8 cellular contexts compared by ENCODE assay signal in genomic region chr12:62190921-62191746, GRCh38.
DNase-seq lines count a peak whose midpoint lies in the region; ATAC-seq and TF ChIP-seq lines count a peak whose summit lies in the region.

No MANE protein-coding gene starts in this region.

- ATAC-seq in HG02759 (IDR thresholded peaks at IDR 0.05; ENCODE audit: unreplicated experiment): no peak
- ATAC-seq in HG03280 (IDR thresholded peaks at IDR 0.05; ENCODE audit: unreplicated experiment): no peak
- no peak for ATAC-seq in GM18907 (IDR thresholded peaks at IDR 0.05; ENCODE audit: unreplicated experiment)
- no peak for ATAC-seq in HG02852 (IDR thresholded peaks at IDR 0.05; ENCODE audit: unreplicated experiment)

- peak overlapping the region; percentile 51 for H3K4me3 ChIP-seq in H7 (ENCODE audit: insufficient read depth, low read depth, low read length)
- peak overlapping the region; percentile 38 for H3K4me3 ChIP-seq in hepatocyte
- H3K4me3 ChIP-seq in skeletal muscle cell (ENCODE audit: low read depth, low read length): peak overlapping the region; percentile 42

- H2AFZ ChIP-seq in hepatocyte: peak overlapping the region; percentile 37

- H3K27me3 ChIP-seq in H7 (ENCODE audit: control insufficient read depth, insufficient read depth, low read length) (peaks cover 32% of the 10 kb centered on the region), hepatocyte (peaks cover 65% of the 10 kb centered on the region)

- no peaks in the 10 kb centered on the region for H3K9me2 ChIP-seq in hepatocyte (replicated peaks; ENCODE audit: insufficient read depth)

- H4K20me1 ChIP-seq in hepatocyte (ENCODE audit: insufficient read depth, poor library complexity, severe bottlenecking): no peaks in the 10 kb centered on the region

- peak overlapping the region; percentile 71 for H3K4me3 Mint-ChIP-seq in activated naive CD4-positive, alpha-beta T cell treated with anti-CD3 and anti-CD28 coated beads, Interleukin-2, amount 10 ng/mL, durations not matched to agents 7 days and 5 days

- no peaks in the 10 kb centered on the region for H3K9me3 Mint-ChIP-seq in activated naive CD4-positive, alpha-beta T cell treated with anti-CD3 and anti-CD28 coated beads, Interleukin-2, amount 10 ng/mL, durations not matched to agents 7 days and 5 days

- CTCF ChIA-PET in activated naive CD4-positive, alpha-beta T cell treated with anti-CD3 and anti-CD28 coated beads, Interleukin-2, amount 10 ng/mL, durations not matched to agents 7 days and 5 days (lab: Charles Lee): interaction anchor here (0.5 to 1.0 kb wide), 2 partner anchors 185 to 497 kb away, joined by 3 read pairs; no protein-coding TSS in a partner anchor

- 2% methylated on average over 74 of the region's 74 CpGs for WGBS in hepatocyte (ENCODE audit: low lambda C conversion rate, missing lambda C conversion rate)

- H3K4me2 ChIP-seq in hepatocyte: peak overlapping the region; percentile 85

- peaks cover 12% of the 10 kb centered on the region for H3K4me1 ChIP-seq in hepatocyte (ENCODE audit: insufficient read depth)

- H3K36me3 Mint-ChIP-seq in activated naive CD4-positive, alpha-beta T cell treated with anti-CD3 and anti-CD28 coated beads, Interleukin-2, amount 10 ng/mL, durations not matched to agents 7 days and 5 days: peaks cover 1% of the 10 kb centered on the region

- DNase-seq in H7 (peak; percentile 71), hepatocyte (ENCODE audit: low spot score) (peak; percentile 11), skeletal muscle cell (ENCODE audit: low read depth) (no peak)
- DNase-seq in activated naive CD4-positive, alpha-beta T cell treated with anti-CD3 and anti-CD28 coated beads, Interleukin-2, amount 10 ng/mL, durations not matched to agents 7 days and 5 days: peak; percentile 40

- H3K27me3 Mint-ChIP-seq in activated naive CD4-positive, alpha-beta T cell treated with anti-CD3 and anti-CD28 coated beads, Interleukin-2, amount 10 ng/mL, durations not matched to agents 7 days and 5 days: peaks cover 43% of the 10 kb centered on the region

- H3K36me3 ChIP-seq in H7 (replicated peaks; ENCODE audit: control insufficient read depth, insufficient read depth, low read length): no peaks in the 10 kb centered on the region
- H3K36me3 ChIP-seq in hepatocyte (replicated peaks; ENCODE audit: insufficient read depth, low read depth): no peaks in the 10 kb centered on the region

- peaks cover 30% of the 10 kb centered on the region for H3K4me1 Mint-ChIP-seq in activated naive CD4-positive, alpha-beta T cell treated with anti-CD3 and anti-CD28 coated beads, Interleukin-2, amount 10 ng/mL, durations not matched to agents 7 days and 5 days

- no peak for TF ChIP-seq CTCF in hepatocyte (IDR thresholded peaks at IDR 0.05; ENCODE audit: poor library complexity)

- no peak overlapping the region for H3K27ac Mint-ChIP-seq in activated naive CD4-positive, alpha-beta T cell treated with anti-CD3 and anti-CD28 coated beads, Interleukin-2, amount 10 ng/mL, durations not matched to agents 7 days and 5 days

- no peak overlapping the region for H3K27ac ChIP-seq in hepatocyte

- H3K79me2 ChIP-seq in hepatocyte: no peaks in the 10 kb centered on the region

- no peaks in the 10 kb centered on the region for H3K9me3 ChIP-seq in hepatocyte (ENCODE audit: low read depth)
